ENCODE assay signal across 8 cellular contexts in genomic region chr1:146448212-146448868, GRCh38.
DNase-seq lines count a peak whose midpoint lies in the region; ATAC-seq and TF ChIP-seq lines count a peak whose summit lies in the region.
"Not testable (repeated sequence)": the region's sequence is repeated elsewhere in the genome, so short reads cannot be mapped to it uniquely, and the experiment has no call there.

No MANE protein-coding gene starts in this region.

- peak; percentile 91 for ATAC-seq in HCT116
- not testable (repeated sequence) for ATAC-seq in left ventricle myocardium superior; aorta (ENCODE audit: low FRiP score)

- not testable (repeated sequence) for TF ChIP-seq CTCF in HCT116 (IDR thresholded peaks at IDR 0.05 in 2 of 3, conservative IDR thresholded peaks at IDR 0.05 in 1 of 3; ENCODE audit: borderline replicate concordance in 1 of 3, insufficient read depth in 1 of 3, low read depth in 2 of 3, low read length in 2 of 3)
- peak; percentile 23 for TF ChIP-seq CTCF in parathyroid adenoma (IDR thresholded peaks at IDR 0.05)

- intact Hi-C loops in HCT116 (cut with micrococcal nuclease); left ventricle myocardium superior (cut with micrococcal nuclease); aorta (cut with DNase I): not testable (repeated sequence)

- H3K27me3 ChIP-seq in HCT116 (ENCODE audit: insufficient read depth, low read length); parathyroid adenoma (ENCODE audit: control insufficient read depth, insufficient read depth, low read length); aorta (ENCODE audit: control insufficient read depth in 1 of 2, insufficient read depth in 2 of 2, low read length in 1 of 2): not testable (repeated sequence)

- H3K79me2 ChIP-seq in HCT116 (ENCODE audit: insufficient read depth, low read length); parathyroid adenoma: not testable (repeated sequence)

- not testable (repeated sequence) for H3K9ac ChIP-seq in HCT116 (ENCODE audit: low read length); parathyroid adenoma

- BruUV-seq in HCT116 (replicated peaks; lab: Mats Ljungman, UMichigan) = not testable (repeated sequence)

- 0 to 10% methylated on average over 2 to 3 of the region's 4 CpGs for WGBS in aorta, 2 donors

- TF ChIP-seq POLR2A in HCT116 (IDR thresholded peaks at IDR 0.05; ENCODE audit: borderline replicate concordance, extremely low read depth, insufficient read depth, insufficient read length) = not testable (repeated sequence)

- not testable (repeated sequence) for H3K9me2 ChIP-seq in HCT116 (ENCODE audit: insufficient read depth)

- H3K36me3 ChIP-seq in HCT116 (ENCODE audit: control insufficient read depth in 1 of 2, insufficient read depth in 2 of 2, low read length in 2 of 2); parathyroid adenoma (ENCODE audit: control insufficient read depth, insufficient read depth, low read length); aorta (ENCODE audit: control insufficient read depth in 1 of 2, insufficient read depth in 2 of 2, low read length in 1 of 2): not testable (repeated sequence)

- not testable (repeated sequence) for H3K4me1 ChIP-seq in HCT116 (ENCODE audit: control insufficient read depth in 1 of 2, insufficient read depth in 2 of 2, low read length in 2 of 2); parathyroid adenoma; aorta (ENCODE audit: control insufficient read depth in 1 of 2, insufficient read depth in 2 of 2, low read length in 2 of 2)

- not testable (repeated sequence) for H3K27ac ChIP-seq in HCT116 (ENCODE audit: low read depth, low read length); parathyroid adenoma; aorta (ENCODE audit: low read depth in 1 of 2, low read length in 2 of 2)

- TF ChIP-seq RAD21 in HCT116 (IDR thresholded peaks at IDR 0.05; ENCODE audit: low read depth) = peak; percentile 27; the same call in 1 of the 2 replicates

- not testable (repeated sequence) for H2AFZ ChIP-seq in HCT116 (ENCODE audit: low read depth, low read length, poor library complexity, severe bottlenecking); parathyroid adenoma

- CTCF ChIA-PET in HCT116 (lab: Charles Lee) = not testable (repeated sequence)

- POLR2A ChIA-PET in HCT116 (lab: Charles Lee) = not testable (repeated sequence)

- not testable (repeated sequence) for DNase-seq in HCT116 (ENCODE audit: low read depth, low spot score)
- DNase-seq in activated CD4-positive, alpha-beta T cell treated with anti-CD3 and anti-CD28 coated beads for 24 hours (ENCODE audit: low read depth in 2 of 2) = peak; percentile 31 to 34
- DNase-seq in activated T-helper 1 cell treated with Interleukin-2 at 50 U/mL for 16 hours (ENCODE audit: low read depth) (peak; percentile 41), left ventricle myocardium superior (peak; percentile 57), aorta (peak; percentile 67 to 82)
- DNase-seq in central memory CD4-positive, alpha-beta T cell = peak; percentile 49
- DNase-seq in stimulated activated CD4-positive, alpha-beta T cell treated with anti-CD3 and anti-CD28 coated beads, TNF-alpha, amount 100 ng/mL, for 48 hours (ENCODE audit: low read depth in 3 of 3) = peak; percentile 17 to 32 (median 28)

- not testable (repeated sequence) for H3K4me3 ChIP-seq in HCT116 (replicated peaks in 1 of 2; ENCODE audit: low read depth in 1 of 2, low read length in 2 of 2); parathyroid adenoma (ENCODE audit: low read depth, low read length); aorta (ENCODE audit: low read length in 2 of 2)

- H4K20me1 ChIP-seq in HCT116 (ENCODE audit: insufficient read depth) = not testable (repeated sequence)

- not testable (repeated sequence) for H3K9me3 ChIP-seq in HCT116 (ENCODE audit: control insufficient read depth in 1 of 2, insufficient read depth in 1 of 2, low read depth in 1 of 2, low read length in 2 of 2); parathyroid adenoma (ENCODE audit: control insufficient read depth, low read length); aorta (ENCODE audit: control insufficient read depth, low read length)

- not testable (repeated sequence) for H3K4me2 ChIP-seq in HCT116 (ENCODE audit: low read length); parathyroid adenoma (ENCODE audit: low read length)

- RAD21 ChIA-PET in HCT116 (lab: Charles Lee; ENCODE audit: low non-redundant PET in 1 of 2, low total read pairs in 2 of 2, uncharacterized antibody in 2 of 2, unreplicated experiment in 2 of 2) = not testable (repeated sequence)
